ENCODE assay signal across 13 cellular contexts in the genomic region with DNA sequence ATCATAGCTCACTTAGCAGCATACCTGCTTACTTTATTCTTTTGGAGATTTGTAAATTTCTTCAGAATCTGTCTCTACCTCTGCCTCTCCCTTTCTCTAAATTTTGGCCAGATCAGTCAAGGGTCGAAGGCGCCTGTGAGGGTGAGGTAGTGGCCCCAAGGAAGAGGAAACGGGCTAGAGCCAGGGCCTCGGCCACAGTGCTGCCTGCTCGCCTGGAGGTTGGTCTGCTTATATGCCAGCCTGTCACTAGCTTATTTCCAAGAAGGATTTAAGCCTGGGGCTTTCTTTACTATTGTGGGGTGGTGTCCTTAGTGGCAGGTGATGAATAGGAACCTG. TPM values are rescaled to one million over a fixed set of nuclear protein-coding genes. Genes with fewer than 3 reads are reported as not detected.
A peak's percentile ranks its signal among the peaks of the same experiment; 100 is the strongest.
DNase-seq lines count a peak whose midpoint lies in the region; ATAC-seq and TF ChIP-seq lines count a peak whose summit lies in the region.
"Had no signal": no experiment of that assay in that cellular context is flagged by ENCODE, and none has a peak within 500 bp of the region (broad histone marks: within the 10 kb centered on the region; RNA-seq: fewer than 3 reads in every experiment).

No MANE protein-coding gene starts in this region.

- H3K4me3 ChIP-seq in hepatocyte, result no peak overlapping the region
- H3K4me3 ChIP-seq: gastrocnemius medialis had no signal

- peaks cover 8% of the 10 kb centered on the region for H3K36me3 Mint-ChIP-seq in T-helper 2 cell treated with Interferon-gamma antibody and Interleukin-4, amounts not matched to agents 5 μg/mL and 100 μg/mL, for 36 hours (ENCODE audit: low read depth)
- H3K36me3 Mint-ChIP-seq in activated naive CD8-positive, alpha-beta T cell treated with anti-CD3 and anti-CD28 coated beads for 36 hours, result peaks cover 7% of the 10 kb centered on the region
- H3K36me3 Mint-ChIP-seq in nephron progenitor cell (ENCODE audit: low read depth), result peaks cover 6% of the 10 kb centered on the region

- peaks cover 47% of the 10 kb centered on the region for H3K4me1 Mint-ChIP-seq in T-helper 2 cell treated with Interferon-gamma antibody and Interleukin-4, amounts not matched to agents 5 μg/mL and 100 μg/mL, for 36 hours (ENCODE audit: low read depth)
- H3K4me1 Mint-ChIP-seq in activated naive CD8-positive, alpha-beta T cell treated with anti-CD3 and anti-CD28 coated beads for 36 hours, result peaks cover 49% of the 10 kb centered on the region
- peaks cover 56% of the 10 kb centered on the region for H3K4me1 Mint-ChIP-seq in nephron progenitor cell

- DNase-seq in T-helper 2 cell treated with Interferon-gamma antibody and Interleukin-4, amounts not matched to agents 5 μg/mL and 100 μg/mL, for 36 hours (ENCODE audit: low spot score), result no peak
- DNase-seq in T-helper 2 cell (no peak), nephron progenitor cell (no peak), hepatic stellate cell (ENCODE audit: low spot score) (no peak), SIG-M5 treated with dmso at 0.1 percent for 504 hours (lab: John Stamatoyannopoulos, UW; ENCODE audit: unreplicated experiment) (no peak), hepatocyte (ENCODE audit: low spot score) (no peak)
- no peak for DNase-seq in activated naive CD8-positive, alpha-beta T cell treated with anti-CD3 and anti-CD28 coated beads for 36 hours
- DNase-seq: NCI-H2107 had no signal

- H3K36me3 ChIP-seq in hepatocyte (replicated peaks; ENCODE audit: insufficient read depth, low read depth), result no peaks in the 10 kb centered on the region
- H3K36me3 ChIP-seq: gastrocnemius medialis had no signal

- H3K9me3 ChIP-seq in hepatocyte (ENCODE audit: low read depth), result no peaks in the 10 kb centered on the region
- H3K9me3 ChIP-seq: ascending aorta, gastrocnemius medialis, upper lobe of left lung had no signal

- no peak overlapping the region for H3K27ac ChIP-seq in hepatocyte
- H3K27ac ChIP-seq: ascending aorta had no signal

- H3K4me1 ChIP-seq in hepatocyte (ENCODE audit: insufficient read depth), result peaks cover 5% of the 10 kb centered on the region

- no peak overlapping the region for H2AFZ ChIP-seq in hepatocyte

- peak overlapping the region; percentile 86 for H3K4me3 Mint-ChIP-seq in T-helper 2 cell treated with Interferon-gamma antibody and Interleukin-4, amounts not matched to agents 5 μg/mL and 100 μg/mL, for 36 hours
- H3K4me3 Mint-ChIP-seq in activated naive CD8-positive, alpha-beta T cell treated with anti-CD3 and anti-CD28 coated beads for 36 hours, result no peak overlapping the region
- no peak overlapping the region for H3K4me3 Mint-ChIP-seq in nephron progenitor cell

- no peak for TF ChIP-seq CTCF in nephron progenitor cell (IDR thresholded peaks at IDR 0.05)
- no peak for TF ChIP-seq CTCF in hepatocyte (IDR thresholded peaks at IDR 0.05; ENCODE audit: poor library complexity)

- no peaks in the 10 kb centered on the region for H3K27me3 ChIP-seq in hepatocyte
- H3K27me3 ChIP-seq: ascending aorta, gastrocnemius medialis, upper lobe of left lung had no signal

- H3K9me2 ChIP-seq in hepatocyte (replicated peaks; ENCODE audit: insufficient read depth), result no peaks in the 10 kb centered on the region

- H3K27me3 Mint-ChIP-seq in T-helper 2 cell treated with Interferon-gamma antibody and Interleukin-4, amounts not matched to agents 5 μg/mL and 100 μg/mL, for 36 hours (ENCODE audit: low read depth), result no peaks in the 10 kb centered on the region
- H3K27me3 Mint-ChIP-seq in activated naive CD8-positive, alpha-beta T cell treated with anti-CD3 and anti-CD28 coated beads for 36 hours, result no peaks in the 10 kb centered on the region
- H3K27me3 Mint-ChIP-seq in nephron progenitor cell (ENCODE audit: low read depth, poor library complexity), result peaks cover 3% of the 10 kb centered on the region

- H3K9me3 Mint-ChIP-seq in T-helper 2 cell treated with Interferon-gamma antibody and Interleukin-4, amounts not matched to agents 5 μg/mL and 100 μg/mL, for 36 hours, result no peaks in the 10 kb centered on the region
- H3K9me3 Mint-ChIP-seq in activated naive CD8-positive, alpha-beta T cell treated with anti-CD3 and anti-CD28 coated beads for 36 hours, result no peaks in the 10 kb centered on the region
- no peaks in the 10 kb centered on the region for H3K9me3 Mint-ChIP-seq in nephron progenitor cell

- no peak overlapping the region for H3K4me2 ChIP-seq in hepatocyte

- ATAC-seq in HG02943 (IDR thresholded peaks at IDR 0.05; ENCODE audit: low read depth, unreplicated experiment), result peak; percentile 11

- H3K27ac Mint-ChIP-seq in T-helper 2 cell treated with Interferon-gamma antibody and Interleukin-4, amounts not matched to agents 5 μg/mL and 100 μg/mL, for 36 hours, result peak overlapping the region; percentile 88
- H3K27ac Mint-ChIP-seq in activated naive CD8-positive, alpha-beta T cell treated with anti-CD3 and anti-CD28 coated beads for 36 hours, result peak overlapping the region; percentile 88
- H3K27ac Mint-ChIP-seq in nephron progenitor cell, result peak overlapping the region; percentile 33

- 87% methylated on average over 5 of the region's 5 CpGs for WGBS in hepatocyte (ENCODE audit: low lambda C conversion rate, missing lambda C conversion rate)

- peaks cover 92% of the 10 kb centered on the region for H3K79me2 ChIP-seq in hepatocyte

- peaks cover 39% of the 10 kb centered on the region for H4K20me1 ChIP-seq in hepatocyte (ENCODE audit: insufficient read depth, poor library complexity, severe bottlenecking)

RNA-seq across cellular contexts. Expression of a gene that starts 19.6 kb away (rescaled TPM):
- total RNA-seq in activated naive CD8-positive, alpha-beta T cell treated with anti-CD3 and anti-CD28 coated beads for 36 hours, result 10 to 100 TPM; 19.1 to 19.6 TPM
- 8.4 and 10.0 TPM in 2 replicates for total RNA-seq in hepatocyte
- polyA plus RNA-seq in hepatocyte, result 20.9 and 22.9 TPM in 2 replicates

RNA-seq across cellular contexts. Expression of a gene that starts 22.1 kb away (rescaled TPM):
- total RNA-seq in activated naive CD8-positive, alpha-beta T cell treated with anti-CD3 and anti-CD28 coated beads for 36 hours, result 100 to 1,000 TPM; 102 to 103 TPM
- 22.1 and 24.1 TPM in 2 replicates for total RNA-seq in hepatocyte
- 30.0 and 33.9 TPM in 2 replicates for polyA plus RNA-seq in hepatocyte

RNA-seq across cellular contexts. Expression of a gene that starts 44.6 kb away (rescaled TPM):
- total RNA-seq in activated naive CD8-positive, alpha-beta T cell treated with anti-CD3 and anti-CD28 coated beads for 36 hours, result not detected
- total RNA-seq in hepatocyte, result 0.13 TPM in 1 of 2 replicates, not detected in the other
- polyA plus RNA-seq in hepatocyte, result 0.19 and 0.27 TPM in 2 replicates
- total RNA-seq: ascending aorta, M059J had no signal

Comparison
In these comparisons a context has a peak if more than half of its experiments do, and no peak if none do; other contexts are left out.
1. H3K27ac Mint-ChIP-seq: peak in every context shown above with its lines; median percentile 88 in T-helper 2 cell treated with Interferon-gamma antibody and Interleukin-4, amounts not matched to agents 5 μg/mL and 100 μg/mL, for 36 hours; 88 in activated naive CD8-positive, alpha-beta T cell treated with anti-CD3 and anti-CD28 coated beads for 36 hours; 33 in nephron progenitor cell.